Comparison of ENCODE assay signal across 9 cellular contexts in the genomic region with DNA sequence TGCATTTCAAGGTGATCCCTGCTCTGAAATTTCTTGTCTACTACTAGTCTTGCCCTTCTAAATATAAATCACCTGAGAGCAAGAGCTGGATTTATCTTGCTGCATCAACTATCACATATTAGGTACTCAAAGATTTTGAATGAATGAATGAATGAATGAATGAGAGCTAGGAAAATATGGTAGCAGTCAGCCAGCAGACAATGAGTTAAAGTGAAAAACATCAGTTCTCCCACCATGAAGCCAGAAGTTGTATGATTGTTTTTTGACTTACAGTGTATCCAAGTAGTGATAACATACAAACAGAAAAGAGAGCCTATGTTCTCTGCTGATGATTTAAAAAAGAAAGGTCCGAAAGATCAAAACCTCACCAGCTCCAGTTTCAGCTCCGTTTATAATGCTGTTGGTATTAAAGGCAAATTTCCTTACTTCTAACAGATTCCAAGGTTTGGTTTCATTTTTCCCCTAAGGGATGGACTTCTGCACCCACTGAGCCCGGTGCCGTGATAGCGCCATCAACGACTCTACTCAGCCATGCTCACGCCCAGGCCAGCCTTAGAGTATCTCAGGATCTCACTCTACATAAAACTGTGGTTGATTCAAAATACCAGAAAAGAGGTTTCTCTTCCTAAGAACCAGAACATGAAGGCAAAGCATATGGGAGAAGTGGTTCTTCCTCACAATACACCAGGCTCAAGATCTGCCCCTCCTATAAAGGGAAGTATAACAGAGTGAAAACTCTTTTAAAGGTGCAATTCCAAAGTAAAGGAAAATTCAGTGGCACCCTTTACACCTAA.
DNase-seq lines count a peak whose midpoint lies in the region; ATAC-seq and TF ChIP-seq lines count a peak whose summit lies in the region.
"Had no signal": no experiment of that assay in that cellular context is flagged by ENCODE, and none has a peak within 500 bp of the region (broad histone marks: within the 10 kb centered on the region; RNA-seq: fewer than 3 reads in every experiment).

No MANE protein-coding gene starts in this region.

- ATAC-seq in DND-41 (ENCODE audit: insufficient read depth, low read depth) (peak; percentile 69), GM18867 (IDR thresholded peaks at IDR 0.05; ENCODE audit: unreplicated experiment) (no peak)

- BruUV-seq in MCF 10A (replicated peaks; lab: Mats Ljungman, UMichigan) = TSS peak; percentile 11

- POLR2A ChIA-PET in MCF 10A (lab: Yijun Ruan, JAX) = interaction anchor here (1.0 to 1.2 kb wide), 3 partner anchors 11 to 171 kb away, joined by 3 to 6 read pairs (median 3); no protein-coding TSS in a partner anchor

- CTCF ChIA-PET in MCF 10A (lab: Yijun Ruan, JAX) = interaction anchor here (0.7 to 1.3 kb wide), 5 partner anchors 13 to 26 kb away, joined by 3 read pairs; no protein-coding TSS in a partner anchor

- no peaks in the 10 kb centered on the region for H4K20me1 ChIP-seq in DND-41 (ENCODE audit: insufficient read depth, low read length)

- H3K9me3 ChIP-seq in DND-41 (ENCODE audit: insufficient read depth, low read length, severe bottlenecking) = no peaks in the 10 kb centered on the region

- DNase-seq in DND-41 (peak; percentile 37), OCI-M1 (lab: John Stamatoyannopoulos, UW) (peak; percentile 75), MCF 10A (ENCODE audit: unreplicated experiment) (no peak), pons (ENCODE audit: low spot score) (peak; percentile 42), T1000 (lab: John Stamatoyannopoulos, UW) (no peak), NCI-H510A treated with DMSO at 0.1 percent for 48 hours (lab: John Stamatoyannopoulos, UW) (no peak)
- no peak for DNase-seq in effector CD8-positive, alpha-beta T cell (lab: John Stamatoyannopoulos, UW)
- DNase-seq: left cardiac atrium had no signal

- H3K4me1 ChIP-seq in DND-41 (ENCODE audit: insufficient read depth, low read length) = peaks cover 28% of the 10 kb centered on the region

- H3K9me3 Mint-ChIP-seq in MCF 10A (ENCODE audit: unreplicated experiment) = no peaks in the 10 kb centered on the region

- H2AFZ ChIP-seq in DND-41 (ENCODE audit: low read depth, low read length) = peak overlapping the region; percentile 74

- peak overlapping the region; percentile 59 for H3K9ac ChIP-seq in DND-41 (ENCODE audit: low read depth, low read length)

- no peaks in the 10 kb centered on the region for H3K27me3 ChIP-seq in DND-41 (ENCODE audit: insufficient read depth, low read length, poor library complexity)

- H3K4me3 Mint-ChIP-seq in MCF 10A (ENCODE audit: unreplicated experiment) = no peak overlapping the region

- TF ChIP-seq CTCF in DND-41 (IDR thresholded peaks at IDR 0.05; ENCODE audit: borderline replicate concordance, extremely low read depth, low read length, poor library complexity, severe bottlenecking) (no peak), MCF 10A (IDR thresholded peaks at IDR 0.05; ENCODE audit: unreplicated experiment) (no peak)

- intact Hi-C loops in MCF 10A (cut with micrococcal nuclease) = no loop called here

- H3K36me3 Mint-ChIP-seq in MCF 10A (ENCODE audit: insufficient read depth, unreplicated experiment) = peaks cover 37% of the 10 kb centered on the region

- H3K4me1 Mint-ChIP-seq in MCF 10A (ENCODE audit: insufficient read depth, unreplicated experiment) = peaks cover 16% of the 10 kb centered on the region

- H3K4me2 ChIP-seq in DND-41 (ENCODE audit: insufficient read depth, low read length) = peak overlapping the region; percentile 74

- H3K27me3 Mint-ChIP-seq in MCF 10A (ENCODE audit: insufficient read depth, unreplicated experiment) = no peaks in the 10 kb centered on the region

- H3K36me3 ChIP-seq in DND-41 (ENCODE audit: insufficient read depth, low read length) = peaks cover 16% of the 10 kb centered on the region

- H3K27ac ChIP-seq in DND-41 (ENCODE audit: low read length) = peak overlapping the region; percentile 82

- peaks cover 56% of the 10 kb centered on the region for H3K79me2 ChIP-seq in DND-41 (ENCODE audit: insufficient read depth, low read length)

- H3K27ac Mint-ChIP-seq in MCF 10A (ENCODE audit: low read depth, unreplicated experiment) = no peak overlapping the region

- peak overlapping the region; percentile 50 to 64 for H3K4me3 ChIP-seq in DND-41 (ENCODE audit: low read depth in 1 of 2, low read length in 2 of 2)

Comparison
In these comparisons a context has a peak if more than half of its experiments do, and no peak if none do; other contexts are left out.
1. DNase-seq: peak in DND-41 (single experiment), OCI-M1 (single experiment) and pons (single experiment); none in MCF 10A (single experiment), effector CD8-positive, alpha-beta T cell (single experiment), T1000 (single experiment) and NCI-H510A treated with DMSO at 0.1 percent for 48 hours (single experiment).